Comparison of ENCODE assay signal across 16 cellular contexts in genomic region chr14:68606644-68607043, GRCh38.
A peak's percentile ranks its signal among the peaks of the same experiment; 100 is the strongest.
DNase-seq lines count a peak whose midpoint lies in the region; ATAC-seq and TF ChIP-seq lines count a peak whose summit lies in the region.
"Had no signal": no experiment of that assay in that cellular context is flagged by ENCODE, and none has a peak within 500 bp of the region (broad histone marks: within the 10 kb centered on the region; RNA-seq: fewer than 3 reads in every experiment).

No MANE protein-coding gene starts in this region.

- ATAC-seq in heart right ventricle, result no peak
- ATAC-seq in right cardiac atrium, result no peak
- ATAC-seq in GM19351 (IDR thresholded peaks at IDR 0.05; ENCODE audit: unreplicated experiment), result no peak
- ATAC-seq in activated naive CD8-positive, alpha-beta T cell treated with anti-CD3 and anti-CD28 coated beads, Interleukin-2, amount 50 U/mL, for 24 hours, result no peak

- intact Hi-C loops in heart right ventricle (cut with DNase I) (no loop called here), right cardiac atrium (cut with DNase I) (no loop called here), vagina (cut with DNase I) (no loop called here)

- H3K4me1 Mint-ChIP-seq in activated naive CD8-positive, alpha-beta T cell treated with anti-CD3 and anti-CD28 coated beads, Interleukin-2, amount 50 U/mL, for 24 hours, result peaks cover 13% of the 10 kb centered on the region

- no peak overlapping the region for H3K4me3 ChIP-seq in heart right ventricle
- H3K4me3 ChIP-seq in right cardiac atrium (ENCODE audit: low read length), result no peak overlapping the region
- H3K4me3 ChIP-seq in skeletal muscle satellite cell (ENCODE audit: low read length), result no peak overlapping the region
- no peak overlapping the region for H3K4me3 ChIP-seq in vagina
- H3K4me3 ChIP-seq: right lobe of liver had no signal

- H3K9me3 ChIP-seq in heart right ventricle (peaks cover 0 to 10% (median 0%) of the 10 kb centered on the region in 11 donors), right cardiac atrium (ENCODE audit: control insufficient read depth, low read length) (no peaks in the 10 kb centered on the region), skeletal muscle satellite cell (replicated peaks; ENCODE audit: low read length) (peaks cover 15% of the 10 kb centered on the region), vagina (no peaks in the 10 kb centered on the region)
- H3K9me3 ChIP-seq: right lobe of liver had no signal

- H3K36me3 ChIP-seq in heart right ventricle (no peaks in the 10 kb centered on the region), skeletal muscle satellite cell (ENCODE audit: insufficient read depth, low read length) (no peaks in the 10 kb centered on the region), vagina (no peaks in the 10 kb centered on the region)
- H3K36me3 ChIP-seq: right lobe of liver, WERI-Rb-1 had no signal

- H3K27ac Mint-ChIP-seq in activated naive CD8-positive, alpha-beta T cell treated with anti-CD3 and anti-CD28 coated beads, Interleukin-2, amount 50 U/mL, for 24 hours, result no peak overlapping the region
- H3K27ac Mint-ChIP-seq: activated T-helper 1 cell treated with anti-CD3 and anti-CD28 coated beads, Interleukin-12 subunit alpha, Interleukin-12 subunit beta, Interleukin-2, Interleukin-4 antibody, amounts not matched to agents 30 ng/mL and 10 ng/mL and 1 ng/mL, durations not matched to agents 14 hours and 24 hours and 36 hours; nephron had no signal

- no peak for DNase-seq in heart right ventricle
- DNase-seq in right cardiac atrium, result no peak
- no peak for DNase-seq in vagina (ENCODE audit: extremely low spot score in 2 of 2)
- no peak for DNase-seq in NCI-H146 treated with DMSO at 0.1 percent for 48 hours (lab: John Stamatoyannopoulos, UW; ENCODE audit: unreplicated experiment)
- no peak for DNase-seq in activated naive CD8-positive, alpha-beta T cell treated with anti-CD3 and anti-CD28 coated beads, Interleukin-2, amount 50 U/mL, for 24 hours
- DNase-seq: COR-L47; foreskin melanocyte; stimulated activated CD4-positive, alpha-beta T cell treated with anti-CD3 and anti-CD28 coated beads, Interleukin-4, amount 100 ng/mL, for 1 hour; T-cell; WERI-Rb-1 had no signal

- 92 to 96% methylated on average over 4 of the region's 4 CpGs for WGBS in heart right ventricle, 2 donors
- 87% methylated on average over 4 of the region's 4 CpGs for WGBS in right cardiac atrium

- H3K4me3 Mint-ChIP-seq in activated naive CD8-positive, alpha-beta T cell treated with anti-CD3 and anti-CD28 coated beads, Interleukin-2, amount 50 U/mL, for 24 hours, result no peak overlapping the region
- H3K4me3 Mint-ChIP-seq: activated T-helper 1 cell treated with anti-CD3 and anti-CD28 coated beads, Interleukin-12 subunit alpha, Interleukin-12 subunit beta, Interleukin-2, Interleukin-4 antibody, amounts not matched to agents 30 ng/mL and 10 ng/mL and 1 ng/mL, durations not matched to agents 14 hours and 24 hours and 36 hours had no signal

- peak overlapping the region; percentile 56 for H3K9ac ChIP-seq in skeletal muscle satellite cell (ENCODE audit: low read depth, low read length)

- H3K36me3 Mint-ChIP-seq in activated naive CD8-positive, alpha-beta T cell treated with anti-CD3 and anti-CD28 coated beads, Interleukin-2, amount 50 U/mL, for 24 hours (ENCODE audit: low read depth), result peaks cover 6% of the 10 kb centered on the region
- H3K36me3 Mint-ChIP-seq: T-cell had no signal

- no peak for TF ChIP-seq POLR2A in vagina (IDR thresholded peaks at IDR 0.05)

- H3K4me1 ChIP-seq in heart right ventricle (peaks cover 9 to 46% (median 38%) of the 10 kb centered on the region in 9 donors), right cardiac atrium (ENCODE audit: control insufficient read depth, insufficient read depth, low read length) (peaks cover 10% of the 10 kb centered on the region), skeletal muscle satellite cell (ENCODE audit: control insufficient read depth, insufficient read depth, low read length) (peaks cover 26% of the 10 kb centered on the region), vagina (peaks cover 61% of the 10 kb centered on the region)

- H3K27me3 Mint-ChIP-seq in activated naive CD8-positive, alpha-beta T cell treated with anti-CD3 and anti-CD28 coated beads, Interleukin-2, amount 50 U/mL, for 24 hours, result no peaks in the 10 kb centered on the region
- H3K27me3 Mint-ChIP-seq: T-cell had no signal

- no peak overlapping the region for H3K4me2 ChIP-seq in skeletal muscle satellite cell (ENCODE audit: low read length)

- TF ChIP-seq CTCF in heart right ventricle (IDR thresholded peaks at IDR 0.05) (no peak), vagina (IDR thresholded peaks at IDR 0.05) (no peak)

- H3K9me3 Mint-ChIP-seq in activated naive CD8-positive, alpha-beta T cell treated with anti-CD3 and anti-CD28 coated beads, Interleukin-2, amount 50 U/mL, for 24 hours, result no peaks in the 10 kb centered on the region
- H3K9me3 Mint-ChIP-seq: nephron had no signal

- no peaks in the 10 kb centered on the region for H3K27me3 ChIP-seq in heart right ventricle
- H3K27me3 ChIP-seq in right cardiac atrium (ENCODE audit: control insufficient read depth, insufficient read depth), result no peaks in the 10 kb centered on the region
- no peaks in the 10 kb centered on the region for H3K27me3 ChIP-seq in layer of hippocampus (ENCODE audit: control insufficient read depth, insufficient read depth, low read length)
- no peaks in the 10 kb centered on the region for H3K27me3 ChIP-seq in skeletal muscle satellite cell (ENCODE audit: control insufficient read depth, insufficient read depth, low read length)
- H3K27me3 ChIP-seq in vagina, result no peaks in the 10 kb centered on the region
- H3K27me3 ChIP-seq: right lobe of liver had no signal

- H3K27ac ChIP-seq in heart right ventricle (peak overlapping the region in 8 of 10 donors; percentile 56 to 93 (median 77)), right cardiac atrium (ENCODE audit: low read length) (no peak overlapping the region), layer of hippocampus (ENCODE audit: low read depth, low read length) (peak overlapping the region; percentile 58), vagina (peak overlapping the region; percentile 90)
- H3K27ac ChIP-seq: WERI-Rb-1 had no signal
